In genomic region chr11:121112498-121113455, GRCh38 we compare ENCODE assay signal across 8 cellular contexts. TPM values are rescaled to one million over a fixed set of nuclear protein-coding genes. Genes with fewer than 3 reads are reported as not detected.
A peak's percentile ranks its signal among the peaks of the same experiment; 100 is the strongest.
DNase-seq lines count a peak whose midpoint lies in the region; ATAC-seq and TF ChIP-seq lines count a peak whose summit lies in the region.

No MANE protein-coding gene starts in this region.

- H3K36me3 ChIP-seq in HAP-1 (replicated peaks), result no peaks in the 10 kb centered on the region
- no peaks in the 10 kb centered on the region for H3K36me3 ChIP-seq in vagina

- H3K4me3 ChIP-seq in HAP-1 (no peak overlapping the region), fibroblast of mammary gland (ENCODE audit: control insufficient read depth, low read depth, low read length) (no peak overlapping the region), vagina (no peak overlapping the region)

- TF ChIP-seq CTCF in fibroblast of mammary gland (conservative IDR thresholded peaks at IDR 0.05; ENCODE audit: control insufficient read depth, insufficient read depth, low read depth, low read length) (peak; percentile 55), nephron progenitor cell (IDR thresholded peaks at IDR 0.05) (peak; percentile 52), vagina (IDR thresholded peaks at IDR 0.05) (peak in 2 of 3 experiments; percentile 41 to 46)

- in situ Hi-C loops in HAP-1 (cut with MboI; ENCODE audit: low sequenced_read_pairs), result no loop called here

- TF ChIP-seq POLR2A in vagina (IDR thresholded peaks at IDR 0.05), result no peak

- ATAC-seq in HG02798 (IDR thresholded peaks at IDR 0.05; ENCODE audit: poor library complexity, unreplicated experiment), result no peak

- peaks cover 22% of the 10 kb centered on the region for H3K4me1 Mint-ChIP-seq in nephron progenitor cell

- H3K9me3 Mint-ChIP-seq in nephron progenitor cell, result no peaks in the 10 kb centered on the region

- no peak overlapping the region for H3K4me3 Mint-ChIP-seq in nephron progenitor cell

- no peaks in the 10 kb centered on the region for H3K9me3 ChIP-seq in HAP-1
- no peaks in the 10 kb centered on the region for H3K9me3 ChIP-seq in vagina

- DNase-seq in DMS 273 (lab: John Stamatoyannopoulos, UW; ENCODE audit: unreplicated experiment), result peak; percentile 72
- DNase-seq in HAP-1 (ENCODE audit: low spot score in 2 of 2), result peak; percentile 76 to 77
- DNase-seq in NCI-H2227 (lab: John Stamatoyannopoulos, UW; ENCODE audit: unreplicated experiment), result peak; percentile 77
- DNase-seq in activated CD4-positive, alpha-beta T cell treated with anti-CD3 and anti-CD28 coated beads, Interleukin-2, amount 50 U/mL, for 1 hour, result peak; percentile 6
- DNase-seq in fibroblast of mammary gland (ENCODE audit: low read depth), result peak; percentile 71
- peak; percentile 54 for DNase-seq in nephron progenitor cell
- DNase-seq in vagina (ENCODE audit: extremely low spot score in 2 of 2), result peak; percentile 83 to 85

- H3K27ac Mint-ChIP-seq in nephron progenitor cell, result no peak overlapping the region

- H3K4me1 ChIP-seq in HAP-1 (no peaks in the 10 kb centered on the region), vagina (peaks cover 12% of the 10 kb centered on the region)

- intact Hi-C loops in vagina (cut with DNase I), result no loop called here

- no peaks in the 10 kb centered on the region for H3K36me3 Mint-ChIP-seq in nephron progenitor cell (ENCODE audit: low read depth)

- H3K27me3 ChIP-seq in HAP-1 (ENCODE audit: low read depth) (no peaks in the 10 kb centered on the region), vagina (no peaks in the 10 kb centered on the region)

- H3K27me3 Mint-ChIP-seq in nephron progenitor cell (ENCODE audit: low read depth, poor library complexity), result peaks cover 37% of the 10 kb centered on the region

- H3K27ac ChIP-seq in vagina, result no peak overlapping the region

RNA-seq across cellular contexts. Expression of gene TECTA, which starts 11.7 kb away (rescaled TPM):
- total RNA-seq in vagina, result 1.2 TPM

Comparison
In these comparisons a context has a peak if more than half of its experiments do, and no peak if none do; other contexts are left out.
1. DNase-seq: peak in every context shown above with its lines; median percentile 84 in vagina; 77 in NCI-H2227; 76 in HAP-1; 72 in DMS 273; 71 in fibroblast of mammary gland; 54 in nephron progenitor cell; 6 in activated CD4-positive, alpha-beta T cell treated with anti-CD3 and anti-CD28 coated beads, Interleukin-2, amount 50 U/mL, for 1 hour.